Comparison of ENCODE assay signal across 1 cellular context in genomic region chr1:222329493-222330045, GRCh38.
TF ChIP-seq lines count a peak whose summit lies in the region.

No MANE protein-coding gene starts in this region.

TF ChIP-seq in HCT116, 20 proteins besides CTCF, POLR2A, EP300 and RAD21 (continued from another document):
- TF ChIP-seq ATF3 (IDR thresholded peaks at IDR 0.05) = no peak
- no peak for TF ChIP-seq ZNF274 (IDR thresholded peaks at IDR 0.05; ENCODE audit: low read depth, low read length)
- no peak for TF ChIP-seq CBX3 (IDR thresholded peaks at IDR 0.05; ENCODE audit: low read depth)
- no peak for TF ChIP-seq SP1 (IDR thresholded peaks at IDR 0.05; ENCODE audit: low read depth)
- TF ChIP-seq, protein P1, sequence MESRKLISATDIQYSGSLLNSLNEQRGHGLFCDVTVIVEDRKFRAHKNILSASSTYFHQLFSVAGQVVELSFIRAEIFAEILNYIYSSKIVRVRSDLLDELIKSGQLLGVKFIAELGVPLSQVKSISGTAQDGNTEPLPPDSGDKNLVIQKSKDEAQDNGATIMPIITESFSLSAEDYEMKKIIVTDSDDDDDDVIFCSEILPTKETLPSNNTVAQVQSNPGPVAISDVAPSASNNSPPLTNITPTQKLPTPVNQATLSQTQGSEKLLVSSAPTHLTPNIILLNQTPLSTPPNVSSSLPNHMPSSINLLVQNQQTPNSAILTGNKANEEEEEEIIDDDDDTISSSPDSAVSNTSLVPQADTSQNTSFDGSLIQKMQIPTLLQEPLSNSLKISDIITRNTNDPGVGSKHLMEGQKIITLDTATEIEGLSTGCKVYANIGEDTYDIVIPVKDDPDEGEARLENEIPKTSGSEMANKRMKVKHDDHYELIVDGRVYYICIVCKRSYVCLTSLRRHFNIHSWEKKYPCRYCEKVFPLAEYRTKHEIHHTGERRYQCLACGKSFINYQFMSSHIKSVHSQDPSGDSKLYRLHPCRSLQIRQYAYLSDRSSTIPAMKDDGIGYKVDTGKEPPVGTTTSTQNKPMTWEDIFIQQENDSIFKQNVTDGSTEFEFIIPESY (IDR thresholded peaks at IDR 0.05; ENCODE audit: extremely low read depth, insufficient replicate concordance, low read length) = no peak
- TF ChIP-seq EZH2 (IDR thresholded peaks at IDR 0.05) = no peak
- no peak for TF ChIP-seq ZFX (IDR thresholded peaks at IDR 0.05)
- TF ChIP-seq REST (IDR thresholded peaks at IDR 0.05; ENCODE audit: low read depth) = no peak
- TF ChIP-seq EZH2phosphoT487 (IDR thresholded peaks at IDR 0.05; ENCODE audit: borderline replicate concordance) = no peak
